Comparison of ENCODE assay signal across 8 cellular contexts in genomic region chr4:105191621-105192210, GRCh38. TPM values are rescaled to one million over a fixed set of nuclear protein-coding genes. Genes with fewer than 3 reads are reported as not detected.
DNase-seq lines count a peak whose midpoint lies in the region; ATAC-seq, FAIRE-seq and TF ChIP-seq lines count a peak whose summit lies in the region.

No MANE protein-coding gene starts in this region.

- 45 to 48% methylated on average over 3 of the region's 3 CpGs for WGBS in lower leg skin, 2 donors

- no peaks in the 10 kb centered on the region for H3K9me3 ChIP-seq in CD4-positive, alpha-beta T cell (ENCODE audit: control insufficient read depth, low read length)

- no peaks in the 10 kb centered on the region for H3K27me3 ChIP-seq in CD4-positive, alpha-beta T cell (ENCODE audit: control insufficient read depth, insufficient read depth, low read length)
- H3K27me3 ChIP-seq in dorsolateral prefrontal cortex: no peaks in the 10 kb centered on the region

- H3K4me3 ChIP-seq in lower leg skin (ENCODE audit: low read depth, poor library complexity, severe bottlenecking) (no peak overlapping the region), dorsolateral prefrontal cortex (no peak overlapping the region)

- no peaks in the 10 kb centered on the region for H3K27me3 Mint-ChIP-seq in CD4-positive, alpha-beta T cell
- H3K27me3 Mint-ChIP-seq in activated naive CD8-positive, alpha-beta T cell treated with anti-CD3 and anti-CD28 coated beads, Interleukin-2, amount 50 U/mL, for 24 hours: no peaks in the 10 kb centered on the region

- CTCF ChIA-PET in CD4-positive, alpha-beta T cell (lab: Charles Lee): no interaction called here

- TF ChIP-seq POLR2A in lower leg skin (IDR thresholded peaks at IDR 0.05): no peak

- no peak for DNase-seq in CD4-positive, alpha-beta T cell
- DNase-seq in GM19239 (ENCODE audit: insufficient read length, low spot score) (no peak), omental fat pad (ENCODE audit: low spot score) (no peak), lower leg skin (ENCODE audit: low spot score in 2 of 2) (no peak), amniotic stem cell (lab: John Stamatoyannopoulos, UW) (no peak), dorsolateral prefrontal cortex (no peak)
- no peak for DNase-seq in activated naive CD8-positive, alpha-beta T cell treated with anti-CD3 and anti-CD28 coated beads, Interleukin-2, amount 50 U/mL, for 24 hours

- ATAC-seq in CD4-positive, alpha-beta T cell (ENCODE audit: poor library complexity): peak; percentile 34
- ATAC-seq in HG03342 (IDR thresholded peaks at IDR 0.05; ENCODE audit: unreplicated experiment) (peak; percentile 47), omental fat pad (ENCODE audit: low FRiP score) (peak; percentile 70)
- peak; percentile 85 for ATAC-seq in activated naive CD8-positive, alpha-beta T cell treated with anti-CD3 and anti-CD28 coated beads, Interleukin-2, amount 50 U/mL, for 24 hours

- peaks cover 41% of the 10 kb centered on the region for H3K36me3 Mint-ChIP-seq in CD4-positive, alpha-beta T cell (ENCODE audit: low read depth)
- peaks cover 48% of the 10 kb centered on the region for H3K36me3 Mint-ChIP-seq in activated naive CD8-positive, alpha-beta T cell treated with anti-CD3 and anti-CD28 coated beads, Interleukin-2, amount 50 U/mL, for 24 hours (ENCODE audit: low read depth)

- H3K27ac ChIP-seq in CD4-positive, alpha-beta T cell (ENCODE audit: low read depth, low read length): no peak overlapping the region
- H3K27ac ChIP-seq in dorsolateral prefrontal cortex: no peak overlapping the region

- intact Hi-C loops in CD4-positive, alpha-beta T cell (cut with DNase I, micrococcal nuclease): no loop called here
- intact Hi-C loops in lower leg skin (cut with DNase I; ENCODE audit: low total_unique reads) (no loop called here), dorsolateral prefrontal cortex (cut with DNase I) (no loop called here)

- H3K9me3 Mint-ChIP-seq in CD4-positive, alpha-beta T cell: no peaks in the 10 kb centered on the region
- H3K9me3 Mint-ChIP-seq in activated naive CD8-positive, alpha-beta T cell treated with anti-CD3 and anti-CD28 coated beads, Interleukin-2, amount 50 U/mL, for 24 hours: no peaks in the 10 kb centered on the region

- H3K4me1 Mint-ChIP-seq in CD4-positive, alpha-beta T cell (ENCODE audit: low read depth): peaks cover 63% of the 10 kb centered on the region
- H3K4me1 Mint-ChIP-seq in activated naive CD8-positive, alpha-beta T cell treated with anti-CD3 and anti-CD28 coated beads, Interleukin-2, amount 50 U/mL, for 24 hours: peaks cover 95% of the 10 kb centered on the region

- no peak overlapping the region for H3K4me3 Mint-ChIP-seq in CD4-positive, alpha-beta T cell
- H3K4me3 Mint-ChIP-seq in activated naive CD8-positive, alpha-beta T cell treated with anti-CD3 and anti-CD28 coated beads, Interleukin-2, amount 50 U/mL, for 24 hours: peak overlapping the region; percentile 58

- no peak overlapping the region for H3K27ac Mint-ChIP-seq in CD4-positive, alpha-beta T cell
- H3K27ac Mint-ChIP-seq in activated naive CD8-positive, alpha-beta T cell treated with anti-CD3 and anti-CD28 coated beads, Interleukin-2, amount 50 U/mL, for 24 hours: peak overlapping the region; percentile 92

- no peak for TF ChIP-seq CTCF in CD4-positive, alpha-beta T cell (IDR thresholded peaks at IDR 0.05)
- no peak for TF ChIP-seq CTCF in omental fat pad (IDR thresholded peaks at IDR 0.05)
- TF ChIP-seq CTCF in lower leg skin (IDR thresholded peaks at IDR 0.05): no peak
- no peak for TF ChIP-seq CTCF in dorsolateral prefrontal cortex (IDR thresholded peaks at IDR 0.05 in 54 of 56, conservative IDR thresholded peaks at IDR 0.05 in 2 of 56; ENCODE audit: low read depth in 1 of 56, partially characterized antibody in 56 of 56)

- peak; percentile 81 for FAIRE-seq in GM19239 (lab: Jason Lieb, UNC)

- POLR2A ChIA-PET in CD4-positive, alpha-beta T cell (lab: Charles Lee): no interaction called here

RNA-seq across cellular contexts. Expression of gene TET2, which starts 45.0 kb away (rescaled TPM):
- total RNA-seq in CD4-positive, alpha-beta T cell: 10 to 100 TPM; 31.0 to 32.0 TPM
- total RNA-seq in omental fat pad (10 to 100 TPM; 17.7 to 36.7 (median 22.1) TPM), lower leg skin (10 to 100 TPM; 31.0 to 36.0 (median 32.8) TPM), dorsolateral prefrontal cortex (10 to 100 TPM; 15.8 to 39.0 (median 24.0) TPM)

Comparison
In these comparisons a context has a peak if more than half of its experiments do, and no peak if none do; other contexts are left out.
1. ATAC-seq: peak in every context shown above with its lines; median percentile 85 in activated naive CD8-positive, alpha-beta T cell treated with anti-CD3 and anti-CD28 coated beads, Interleukin-2, amount 50 U/mL, for 24 hours; 70 in omental fat pad; 47 in HG03342; 34 in CD4-positive, alpha-beta T cell.